In the genomic region with DNA sequence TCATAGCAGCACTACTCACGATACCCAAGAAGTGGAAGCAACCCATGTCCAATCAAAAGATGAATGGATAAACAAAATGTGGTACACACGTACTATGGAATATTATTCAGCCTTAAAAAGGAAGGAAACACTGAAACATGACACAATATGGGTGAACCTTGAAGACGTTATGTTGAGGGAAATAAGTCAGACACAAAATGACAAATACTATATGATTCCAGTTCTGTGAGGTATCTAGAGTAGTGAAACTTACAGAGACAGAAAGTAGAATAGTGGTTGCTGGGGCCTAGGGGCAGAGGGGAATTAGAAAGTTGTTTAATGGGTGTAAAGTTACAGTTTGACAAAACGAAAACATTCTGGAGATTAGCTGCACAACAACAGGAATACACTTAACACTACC, we compare ENCODE assay signal across 9 cellular contexts. TPM values are rescaled to one million over a fixed set of nuclear protein-coding genes. Genes with fewer than 3 reads are reported as not detected.
A peak's percentile ranks its signal among the peaks of the same experiment; 100 is the strongest.
DNase-seq lines count a peak whose midpoint lies in the region; ATAC-seq and TF ChIP-seq lines count a peak whose summit lies in the region.
"Had no signal": no experiment of that assay in that cellular context is flagged by ENCODE, and none has a peak within 500 bp of the region (broad histone marks: within the 10 kb centered on the region; RNA-seq: fewer than 3 reads in every experiment).

No MANE protein-coding gene starts in this region.

- peak overlapping the region; percentile 63 for H3K4me3 Mint-ChIP-seq in activated naive CD4-positive, alpha-beta T cell treated with anti-CD3 and anti-CD28 coated beads, Interleukin-2, amount 50 U/mL, for 24 hours
- H3K4me3 Mint-ChIP-seq in HFFc6: no peak overlapping the region

- TF ChIP-seq CTCF in HFFc6 (IDR thresholded peaks at IDR 0.05): no peak

- no peaks in the 10 kb centered on the region for H3K9me3 Mint-ChIP-seq in activated naive CD4-positive, alpha-beta T cell treated with anti-CD3 and anti-CD28 coated beads, Interleukin-2, amount 50 U/mL, for 24 hours
- no peaks in the 10 kb centered on the region for H3K9me3 Mint-ChIP-seq in HFFc6

- H3K27ac Mint-ChIP-seq in activated naive CD4-positive, alpha-beta T cell treated with anti-CD3 and anti-CD28 coated beads, Interleukin-2, amount 50 U/mL, for 24 hours: peak overlapping the region; percentile 92
- H3K27ac Mint-ChIP-seq in HFFc6: peak overlapping the region; percentile 63

- ATAC-seq in HG03571 (IDR thresholded peaks at IDR 0.05; ENCODE audit: unreplicated experiment) (peak; percentile 78), GM19328 (IDR thresholded peaks at IDR 0.05; ENCODE audit: unreplicated experiment) (no peak)
- peak; percentile 71 for ATAC-seq in stimulated activated naive CD8-positive, alpha-beta T cell treated with anti-CD3 and anti-CD28 coated beads, Interleukin-15, Interleukin-2, amounts not matched to agents 100 U/mL and 50 U/mL, for 24 hours
- ATAC-seq: Panc1 had no signal

- no peaks in the 10 kb centered on the region for H3K27me3 Mint-ChIP-seq in activated naive CD4-positive, alpha-beta T cell treated with anti-CD3 and anti-CD28 coated beads, Interleukin-2, amount 50 U/mL, for 24 hours
- H3K27me3 Mint-ChIP-seq in HFFc6 (ENCODE audit: insufficient read depth): no peaks in the 10 kb centered on the region

- peaks cover 8% of the 10 kb centered on the region for H3K36me3 Mint-ChIP-seq in activated naive CD4-positive, alpha-beta T cell treated with anti-CD3 and anti-CD28 coated beads, Interleukin-2, amount 50 U/mL, for 24 hours
- H3K36me3 Mint-ChIP-seq in HFFc6 (ENCODE audit: low read depth): 0 out of 2 replicates have a peak, but pooled peaks cover 7% of the 10 kb centered on the region

- H3K4me1 Mint-ChIP-seq in activated naive CD4-positive, alpha-beta T cell treated with anti-CD3 and anti-CD28 coated beads, Interleukin-2, amount 50 U/mL, for 24 hours: peaks cover 82% of the 10 kb centered on the region
- peaks cover 43% of the 10 kb centered on the region for H3K4me1 Mint-ChIP-seq in HFFc6 (ENCODE audit: low read depth)

- DNase-seq in activated naive CD4-positive, alpha-beta T cell (lab: John Stamatoyannopoulos, UW): no peak
- DNase-seq in HFFc6 (no peak), GDM1 (lab: John Stamatoyannopoulos, UW) (no peak), NCI-H2171 treated with DMSO at 0.1 percent for 48 hours (lab: John Stamatoyannopoulos, UW) (no peak)
- no peak for DNase-seq in stimulated activated naive CD8-positive, alpha-beta T cell treated with anti-CD3 and anti-CD28 coated beads, Interleukin-15, Interleukin-2, amounts not matched to agents 100 U/mL and 50 U/mL, for 24 hours

RNA-seq across cellular contexts. Expression of a gene that starts 24.7 kb away (rescaled TPM):
- 10 to 100 TPM; 46.9 to 61.1 (median 53.1) TPM for total RNA-seq in HFFc6 (2021; fragmentation: NEBNext Ultra II Directional; extraction: Animal tissue kit (Norgen Biotek cat#: 25700))
